Comparison of ENCODE assay signal across 16 cellular contexts in genomic region chr16:4696172-4696904, GRCh38. TPM values are rescaled to one million over a fixed set of nuclear protein-coding genes. Genes with fewer than 3 reads are reported as not detected.
DNase-seq lines count a peak whose midpoint lies in the region; ATAC-seq and TF ChIP-seq lines count a peak whose summit lies in the region.
"Had no signal": no experiment of that assay in that cellular context is flagged by ENCODE, and none has a peak within 500 bp of the region (broad histone marks: within the 10 kb centered on the region; RNA-seq: fewer than 3 reads in every experiment).

No MANE protein-coding gene starts in this region.

- peak; percentile 69 for ATAC-seq in sciatic nerve
- ATAC-seq in HG03025 (IDR thresholded peaks at IDR 0.05; ENCODE audit: low FRiP score, unreplicated experiment): no peak
- ATAC-seq in GM21447 (IDR thresholded peaks at IDR 0.05; ENCODE audit: unreplicated experiment): no peak
- ATAC-seq: left lung had no signal

- peak overlapping the region; percentile 33 to 83 for H3K27ac ChIP-seq in ascending aorta
- H3K27ac ChIP-seq: left lung had no signal

- H3K4me3 ChIP-seq in ascending aorta: no peak overlapping the region
- H3K4me3 ChIP-seq: left lung, skin epidermis had no signal

- no peaks in the 10 kb centered on the region for H3K9me3 ChIP-seq in ascending aorta
- H3K9me3 ChIP-seq: left lung had no signal

- peak in 71 of 76 experiments; percentile 24 to 81 (median 53) for DNase-seq in HUDEP-2 (lab: John Stamatoyannopoulos, UW; ENCODE audit: unreplicated experiment in 76 of 76)
- peak in 1 of 2 donors; percentile 73 for DNase-seq in ascending aorta (ENCODE audit: low spot score in 2 of 2)
- peak; percentile 54 for DNase-seq in cardiac septum (ENCODE audit: low spot score)
- no peak for DNase-seq in sciatic nerve (ENCODE audit: low spot score)
- no peak for DNase-seq in CD1c-positive myeloid dendritic cell (ENCODE audit: extremely low spot score)
- no peak for DNase-seq in SK-N-DZ (ENCODE audit: low spot score)
- DNase-seq: activated CD4-positive, alpha-beta T cell treated with anti-CD3 and anti-CD28 coated beads for 48 hours; COR-L47; left lung; NCI-H1048; OCI-M1; T-helper 1 cell had no signal

- H3K4me1 ChIP-seq in ascending aorta: peaks cover 15 to 32% of the 10 kb centered on the region in 2 donors

- H3K27me3 ChIP-seq in ascending aorta: no peaks in the 10 kb centered on the region
- H3K27me3 ChIP-seq: left lung had no signal

- H3K36me3 ChIP-seq in ascending aorta: peaks cover 50 to 58% of the 10 kb centered on the region in 2 donors

- TF ChIP-seq CTCF in ascending aorta (IDR thresholded peaks at IDR 0.05): no peak

- intact Hi-C loops in ascending aorta (cut with DNase I): no loop called here
- intact Hi-C loops in cardiac septum (cut with DNase I): loop anchor here (10.0 kb wide), 1 partner anchor 108 kb away; the partner anchor contains the start of gene ROGDI
- intact Hi-C loops in sciatic nerve (cut with DNase I): loop anchor here (10.0 kb wide), 1 partner anchor 258 kb away; the partner anchor contains the start of gene SEC14L5

RNA-seq across cellular contexts. Expression of gene NUDT16L1, which starts 3.0 kb away (rescaled TPM):
- total RNA-seq in ascending aorta (77.3 TPM), cardiac septum (43.7 TPM), sciatic nerve (21.3 TPM)
- polyA plus RNA-seq in SK-N-DZ (2014; cell fraction: cytosol; rRNA removed): 35.3 and 41.6 TPM in 2 replicates
- polyA plus RNA-seq in SK-N-DZ (2014; cell fraction: nucleus; rRNA removed): 20.1 and 35.2 TPM in 2 replicates

RNA-seq across cellular contexts. Expression of gene ANKS3, which starts 37.7 kb away (rescaled TPM):
- 55.9 TPM for total RNA-seq in ascending aorta
- total RNA-seq in cardiac septum: 9.9 TPM
- 34.4 TPM for total RNA-seq in sciatic nerve
- 33.9 and 46.6 TPM in 2 replicates for polyA plus RNA-seq in SK-N-DZ (2014; cell fraction: cytosol; rRNA removed)
- 92.4 and 96.7 TPM in 2 replicates for polyA plus RNA-seq in SK-N-DZ (2014; cell fraction: nucleus; rRNA removed)

RNA-seq across cellular contexts. Expression of gene DNAAF8, which starts 38.0 kb away (rescaled TPM):
- not detected for total RNA-seq in ascending aorta
- total RNA-seq in cardiac septum: 0.65 TPM
- 0.31 TPM for total RNA-seq in sciatic nerve
- 0.14 and 0.36 TPM in 2 replicates for polyA plus RNA-seq in SK-N-DZ (2014; cell fraction: cytosol; rRNA removed)
- 0.43 and 0.60 TPM in 2 replicates for polyA plus RNA-seq in SK-N-DZ (2014; cell fraction: nucleus; rRNA removed)
- total RNA-seq: H1 had no signal

Comparison
In these comparisons a context has a peak if more than half of its experiments do, and no peak if none do; other contexts are left out.
1. DNase-seq: peak in HUDEP-2 (71 of 76) and cardiac septum (single experiment); none in sciatic nerve (single experiment), CD1c-positive myeloid dendritic cell (single experiment) and SK-N-DZ (single experiment).